In genomic region chr11:93623179-93623578, GRCh38 we compare ENCODE assay signal across 10 cellular contexts. TPM values are rescaled to one million over a fixed set of nuclear protein-coding genes. Genes with fewer than 3 reads are reported as not detected.
DNase-seq lines count a peak whose midpoint lies in the region; ATAC-seq, FAIRE-seq and TF ChIP-seq lines count a peak whose summit lies in the region.
"Had no signal": no experiment of that assay in that cellular context is flagged by ENCODE, and none has a peak within 500 bp of the region (broad histone marks: within the 10 kb centered on the region; RNA-seq: fewer than 3 reads in every experiment).

No MANE protein-coding gene starts in this region.

- TF ChIP-seq CTCF in GM12865 (IDR thresholded peaks at IDR 0.05; ENCODE audit: insufficient read depth, low read depth, low read length, missing control alignments) (no peak), natural killer cell (IDR thresholded peaks at IDR 0.05) (no peak)

- no peaks in the 10 kb centered on the region for H3K9me3 Mint-ChIP-seq in natural killer cell

- intact Hi-C loops in natural killer cell (cut with micrococcal nuclease), result no loop called here

- FAIRE-seq in frontal cortex (lab: Jason Lieb, UNC), result no peak

- H3K27me3 Mint-ChIP-seq in natural killer cell (ENCODE audit: low read depth in 2 of 2), result peaks cover under 1 to 42% of the 10 kb centered on the region in 2 donors

- DNase-seq in GM12865 (ENCODE audit: low read depth) (peak; percentile 80), ecto neural progenitor cell (ENCODE audit: low spot score) (peak; percentile 73), NCI-H345 treated with DMSO at 0.1 percent for 48 hours (lab: John Stamatoyannopoulos, UW; ENCODE audit: unreplicated experiment) (no peak), NCI-H510A treated with DMSO at 0.1 percent for 48 hours (lab: John Stamatoyannopoulos, UW) (no peak), natural killer cell (no peak), frontal cortex (ENCODE audit: low spot score in 2 of 2) (no peak)
- DNase-seq: sigmoid colon, transverse colon had no signal

- H3K4me3 Mint-ChIP-seq in natural killer cell, result no peak overlapping the region

- ATAC-seq in GM21447 (IDR thresholded peaks at IDR 0.05; ENCODE audit: unreplicated experiment) (peak; percentile 95), HG03439 (IDR thresholded peaks at IDR 0.05; ENCODE audit: unreplicated experiment) (peak; percentile 86), natural killer cell (no peak)

- H3K36me3 Mint-ChIP-seq in natural killer cell, result no peaks in the 10 kb centered on the region

- no peak overlapping the region for H3K4me3 ChIP-seq in GM12865 (ENCODE audit: low read depth, low read length)
- H3K4me3 ChIP-seq: sigmoid colon, transverse colon had no signal

- no peak overlapping the region for H3K27ac Mint-ChIP-seq in natural killer cell

- H3K4me1 Mint-ChIP-seq in natural killer cell, result no peaks in the 10 kb centered on the region

RNA-seq across cellular contexts. Expression of gene CEP295, which starts 38.3 kb away (rescaled TPM):
- 10 to 100 TPM; 11.8 to 15.9 (median 14.5) TPM for total RNA-seq in natural killer cell
- 36.3 TPM for total RNA-seq in frontal cortex

Comparison
In these comparisons a context has a peak if more than half of its experiments do, and no peak if none do; other contexts are left out.
1. DNase-seq: peak in GM12865 (single experiment) and ecto neural progenitor cell (single experiment); none in NCI-H345 treated with DMSO at 0.1 percent for 48 hours (single experiment), NCI-H510A treated with DMSO at 0.1 percent for 48 hours (single experiment), natural killer cell (single experiment) and frontal cortex (0 of 2).
2. ATAC-seq: peak in GM21447 (single experiment) and HG03439 (single experiment); none in natural killer cell (0 of 3).